Comparison of ENCODE assay signal across 8 cellular contexts in the genomic region with DNA sequence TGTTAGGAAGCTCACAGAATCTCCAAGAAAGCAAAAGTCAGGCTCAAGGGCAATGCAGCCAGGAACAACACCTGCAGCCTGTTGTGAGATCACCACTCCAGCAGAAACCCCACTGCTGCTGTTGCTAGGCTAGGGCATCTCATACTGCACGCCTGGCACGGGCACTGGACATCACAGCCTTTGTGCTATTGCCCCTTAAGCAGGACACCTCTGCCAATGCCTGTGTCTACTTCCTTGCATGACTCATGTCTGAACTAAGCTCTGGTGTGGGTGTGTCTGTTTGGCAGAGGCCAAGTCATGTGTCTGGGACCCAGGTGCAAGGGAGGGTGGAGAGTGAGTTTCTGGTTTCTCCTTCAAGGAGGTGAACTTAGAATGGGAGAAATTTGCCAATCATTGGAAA. TPM values are rescaled to one million over a fixed set of nuclear protein-coding genes. Genes with fewer than 3 reads are reported as not detected.
DNase-seq lines count a peak whose midpoint lies in the region; ATAC-seq lines count a peak whose summit lies in the region.

No MANE protein-coding gene starts in this region.

- no peaks in the 10 kb centered on the region for H3K27me3 Mint-ChIP-seq in activated T-helper 17 cell treated with anti-CD3 and anti-CD28 coated beads, Interleukin-2, amount 50 U/mL, for 72 hours

- no peaks in the 10 kb centered on the region for H3K9me3 Mint-ChIP-seq in activated T-helper 17 cell treated with anti-CD3 and anti-CD28 coated beads, Interleukin-2, amount 50 U/mL, for 72 hours

- H3K36me3 Mint-ChIP-seq in activated T-helper 17 cell treated with anti-CD3 and anti-CD28 coated beads, Interleukin-2, amount 50 U/mL, for 72 hours (ENCODE audit: low read depth): no peaks in the 10 kb centered on the region

- ATAC-seq in GM19025 (IDR thresholded peaks at IDR 0.05; ENCODE audit: low read depth, unreplicated experiment) (peak; percentile 83), HG03060 (IDR thresholded peaks at IDR 0.05; ENCODE audit: low read depth, unreplicated experiment) (peak; percentile 79)
- ATAC-seq in activated T-helper 17 cell treated with anti-CD3 and anti-CD28 coated beads, Interleukin-2, amount 50 U/mL, for 72 hours (replicated peaks): peak; percentile 73

- DNase-seq in AML-193 (lab: John Stamatoyannopoulos, UW) (peak; percentile 18 to 23), NCI-H774 (lab: John Stamatoyannopoulos, UW) (peak; percentile 78), glomerular visceral epithelial cell (ENCODE audit: extremely low spot score) (peak; percentile 91), Ammon's horn (ENCODE audit: low spot score) (no peak)
- DNase-seq in stimulated activated CD4-positive, alpha-beta T cell treated with anti-CD3 and anti-CD28 coated beads, Interleukin-15, amount 100 ng/mL, for 24 hours: peak; percentile 50

- peak overlapping the region; percentile 41 for H3K4me3 Mint-ChIP-seq in activated T-helper 17 cell treated with anti-CD3 and anti-CD28 coated beads, Interleukin-2, amount 50 U/mL, for 72 hours

- peaks cover 48% of the 10 kb centered on the region for H3K4me1 Mint-ChIP-seq in activated T-helper 17 cell treated with anti-CD3 and anti-CD28 coated beads, Interleukin-2, amount 50 U/mL, for 72 hours

- H3K27ac Mint-ChIP-seq in activated T-helper 17 cell treated with anti-CD3 and anti-CD28 coated beads, Interleukin-2, amount 50 U/mL, for 72 hours: peak overlapping the region; percentile 20

RNA-seq across cellular contexts. Expression of a gene that starts 10.0 kb away (rescaled TPM):
- total RNA-seq in activated T-helper 17 cell treated with anti-CD3 and anti-CD28 coated beads, Interleukin-2, amount 50 U/mL, for 72 hours: 10 to 100 TPM; 90.0 to 90.4 TPM

RNA-seq across cellular contexts. Expression of a gene that starts 17.7 kb away (rescaled TPM):
- 10 to 100 TPM in 1 of 2 donors, 1 to 10 TPM in 1; 8.7 to 42.2 TPM for total RNA-seq in activated T-helper 17 cell treated with anti-CD3 and anti-CD28 coated beads, Interleukin-2, amount 50 U/mL, for 72 hours
